In the genomic region with DNA sequence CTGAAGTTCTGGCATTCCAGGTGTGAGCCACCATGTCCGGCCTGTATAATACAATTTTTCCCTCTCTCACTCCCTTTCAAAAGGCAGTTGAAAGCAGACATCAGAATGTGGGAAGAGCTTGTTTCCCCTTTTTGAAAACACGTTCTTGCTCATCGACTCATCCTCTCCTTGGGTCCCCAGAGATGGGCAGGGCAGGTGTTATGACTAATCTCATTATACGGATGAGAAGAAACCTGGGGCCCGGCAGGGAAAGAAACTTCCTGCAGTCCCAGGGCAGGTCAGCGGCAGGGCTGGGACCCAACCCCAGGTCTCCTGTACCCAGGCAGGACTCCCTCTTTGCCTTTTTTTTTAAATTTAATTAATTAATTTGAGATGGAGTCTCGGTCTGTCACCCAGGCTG, we compare ENCODE assay signal across 13 cellular contexts. TPM values are rescaled to one million over a fixed set of nuclear protein-coding genes. Genes with fewer than 3 reads are reported as not detected.
DNase-seq lines count a peak whose midpoint lies in the region; ATAC-seq, FAIRE-seq and TF ChIP-seq lines count a peak whose summit lies in the region.
"Not testable (repeated sequence)": the region's sequence is repeated elsewhere in the genome, so short reads cannot be mapped to it uniquely, and the experiment has no call there.
"Had no signal": no experiment of that assay in that cellular context is flagged by ENCODE, and none has a peak within 500 bp of the region (broad histone marks: within the 10 kb centered on the region; RNA-seq: fewer than 3 reads in every experiment).

No MANE protein-coding gene starts in this region.

- not testable (repeated sequence) for TF ChIP-seq RAD21 in A549 (conservative IDR thresholded peaks at IDR 0.05 in 1 of 2, IDR thresholded peaks at IDR 0.05 in 1 of 2)

- not testable (repeated sequence) for TF ChIP-seq CTCF in A549 (IDR thresholded peaks at IDR 0.05); kidney epithelial cell (IDR thresholded peaks at IDR 0.05; ENCODE audit: insufficient read depth, low read length, poor library complexity, severe bottlenecking)

- H3K4me3 ChIP-seq in A549; kidney epithelial cell (ENCODE audit: low read depth, low read length): not testable (repeated sequence)

- not testable (repeated sequence) for H3K4me2 ChIP-seq in A549

- not testable (repeated sequence) for H3K9me3 ChIP-seq in A549

- H3K36me3 ChIP-seq in kidney epithelial cell (ENCODE audit: control insufficient read depth, insufficient read depth, low read length), result not testable (repeated sequence)

- not testable (repeated sequence) for H3K27ac ChIP-seq in A549

- WGBS in A549 (ENCODE audit: missing lambda C conversion rate), result 37% methylated on average over 7 of the region's 7 CpGs

- POLR2A ChIA-PET in A549 (lab: Yijun Ruan, JAX), result not testable (repeated sequence)

- not testable (repeated sequence) for TF ChIP-seq POLR2A in A549 (IDR thresholded peaks at IDR 0.05; ENCODE audit: low read length)

- CTCF ChIA-PET in A549 (lab: Yijun Ruan, JAX), result not testable (repeated sequence)

- DNase-seq in A549 (ENCODE audit: low read depth in 1 of 2, low spot score in 1 of 2) (peak in 1 of 2 experiments; percentile 44), NOMO-1 treated with DMSO at 0.1 percent for 48 hours (lab: John Stamatoyannopoulos, UW; ENCODE audit: unreplicated experiment) (peak; percentile 14), amniotic stem cell (lab: John Stamatoyannopoulos, UW) (peak; percentile 43), kidney epithelial cell (ENCODE audit: low read depth) (peak; percentile 77)

- ATAC-seq in A549 (peak; percentile 64 to 66; a peak in 5 of 6 replicates), GM18517 (IDR thresholded peaks at IDR 0.05; ENCODE audit: unreplicated experiment) (peak; percentile 93), GM21423 (IDR thresholded peaks at IDR 0.05; ENCODE audit: unreplicated experiment) (peak; percentile 64), HG02870 (IDR thresholded peaks at IDR 0.05; ENCODE audit: unreplicated experiment) (peak; percentile 97), HG03442 (IDR thresholded peaks at IDR 0.05; ENCODE audit: unreplicated experiment) (peak; percentile 96)

- H3K4me1 ChIP-seq in A549, result not testable (repeated sequence)

- not testable (repeated sequence) for TF ChIP-seq EP300 in A549 (IDR thresholded peaks at IDR 0.05)

- not testable (repeated sequence) for FAIRE-seq in A549 (lab: Jason Lieb, UNC)

- H3K27me3 ChIP-seq in kidney epithelial cell (ENCODE audit: control insufficient read depth, insufficient read depth, low read length), result not testable (repeated sequence)

RNA-seq across cellular contexts. Expression of gene SPDYE1, which starts 4.8 kb away (rescaled TPM):
- polyA plus RNA-seq in A549 (2011; rRNA removed) (not detected in 2 replicates), A549 (2017; fragmentation: RNase III; extraction: RNeasy Plus Mini Kit Qiagen cat#74134 plus additional on column Dnase treatment) (not detected in 3 replicates)
- not detected in 2 replicates for polyA plus RNA-seq in A549 (2012; cell fraction: cytosol; rRNA removed)
- polyA plus RNA-seq in A549 (2012; cell fraction: nucleus; rRNA removed), result not detected in 2 replicates
- not detected in 2 replicates for polyA minus RNA-seq in A549 (2011; rRNA and poly(A)+ RNA removed)
- not detected in 2 replicates for total RNA-seq in kidney epithelial cell
- total RNA-seq: H9, mesothelial cell of epicardium, osteocyte, tibial nerve had no signal
- polyA plus RNA-seq: fibroblast of lung had no signal

RNA-seq across cellular contexts. Expression of gene DBNL, which starts 51.6 kb away (rescaled TPM):
- 41.8 and 41.9 TPM in 2 replicates for polyA plus RNA-seq in A549 (2011; rRNA removed)
- 80.7 and 99.5 TPM in 2 replicates for polyA plus RNA-seq in A549 (2012; cell fraction: cytosol; rRNA removed)
- polyA plus RNA-seq in A549 (2012; cell fraction: nucleus; rRNA removed), result 97.5 and 115 TPM in 2 replicates
- 85.0 to 95.9 TPM (median 95.0 TPM) in 3 replicates for polyA plus RNA-seq in A549 (2017; fragmentation: RNase III; extraction: RNeasy Plus Mini Kit Qiagen cat#74134 plus additional on column Dnase treatment)
- 52.4 and 62.9 TPM in 2 replicates for polyA minus RNA-seq in A549 (2011; rRNA and poly(A)+ RNA removed)
- total RNA-seq in kidney epithelial cell, result 120 and 121 TPM in 2 replicates
